In the genomic region with DNA sequence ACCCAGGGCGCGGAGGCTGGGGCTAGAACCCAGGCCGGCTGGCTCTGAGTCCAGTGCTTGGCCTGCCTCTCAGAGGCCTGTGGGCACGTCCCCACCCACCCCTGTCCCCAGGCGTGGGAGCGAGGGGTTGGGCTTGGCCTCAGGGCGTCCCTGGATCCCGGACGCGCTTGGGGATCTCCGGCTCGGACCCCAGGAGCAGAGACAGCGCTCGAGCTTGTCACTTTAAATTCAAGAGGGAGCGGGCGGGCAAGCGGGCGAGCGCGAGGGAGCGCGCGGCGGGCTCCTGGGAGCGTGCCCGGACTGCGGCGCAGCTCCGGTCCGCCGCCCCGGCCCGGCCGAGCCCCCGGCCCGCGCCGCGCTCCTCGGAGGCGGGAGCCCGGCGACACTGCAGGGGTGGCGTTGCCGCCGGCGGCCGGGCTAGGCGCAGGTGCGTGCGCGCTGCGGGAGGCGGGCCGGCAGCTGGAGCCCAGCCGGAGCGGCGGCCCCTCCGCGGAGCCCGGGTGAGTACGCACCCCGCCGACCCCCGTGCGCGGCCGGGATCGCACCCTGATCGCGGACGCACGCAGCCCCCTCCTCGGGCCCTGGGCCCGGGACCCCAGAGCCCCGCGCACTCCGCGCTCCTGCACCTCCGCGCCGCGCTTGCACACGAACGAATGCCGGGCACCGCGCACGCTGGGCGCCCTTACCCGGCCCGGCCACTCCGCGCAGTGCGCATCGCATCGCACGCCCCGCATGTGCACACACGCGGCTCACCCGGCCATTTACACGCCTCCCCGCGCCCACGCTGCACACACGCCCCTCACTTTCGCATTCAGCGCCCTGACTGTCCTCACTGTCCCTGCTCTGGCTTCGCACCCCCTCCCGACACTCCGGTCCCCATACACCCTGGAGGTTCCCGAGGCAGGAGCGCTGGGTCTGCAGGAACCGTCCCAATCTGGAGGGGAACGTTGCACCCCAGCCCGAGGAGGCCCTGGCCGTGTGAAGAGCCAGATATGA, we compare ENCODE assay signal across 8 cellular contexts. TPM values are rescaled to one million over a fixed set of nuclear protein-coding genes. Genes with fewer than 3 reads are reported as not detected.
DNase-seq lines count a peak whose midpoint lies in the region; ATAC-seq lines count a peak whose summit lies in the region.

Gene SYT12, plus strand, starts transcription at position 174 of the 996 bp plus-strand sequence. CDS start 7,011 bp downstream, outside the sequence.

- intact Hi-C loops in Right ventricle myocardium superior (cut with DNase I): no loop called here
- intact Hi-C loops in cardiac septum (cut with DNase I): no loop called here

- peak; percentile 39 for ATAC-seq in Right ventricle myocardium superior (ENCODE audit: poor library complexity)
- no peak for ATAC-seq in GM21786 (IDR thresholded peaks at IDR 0.05; ENCODE audit: unreplicated experiment)

- H3K4me3 ChIP-seq in iPS-18c (ENCODE audit: insufficient read depth, low read depth, low read length): peak within 1 kb of the TSS; percentile 57

- peak within 1 kb of the TSS; percentile 52 for H3K27ac ChIP-seq in angular gyrus (ENCODE audit: low read depth, low read length)

- no peaks in the 10 kb centered on the region for H3K9me3 ChIP-seq in iPS-18c (ENCODE audit: control insufficient read depth, insufficient read depth, low read length)

- DNase-seq in Right ventricle myocardium superior (no peak), cardiac septum (ENCODE audit: low spot score) (no peak), kidney glomerular epithelial cell (lab: John Stamatoyannopoulos, UW) (no peak), T1000 (lab: John Stamatoyannopoulos, UW) (no peak)
- DNase-seq in stimulated activated CD4-positive, alpha-beta T cell treated with anti-CD3 and anti-CD28 coated beads, Interleukin-4, amount 100 ng/mL, for 24 hours: peak; percentile 15

RNA-seq across cellular contexts. Expression of gene SYT12, which starts in this region (rescaled TPM):
- total RNA-seq in Right ventricle myocardium superior (0.13 TPM), cardiac septum (2.2 TPM)

Comparison
In these comparisons a context has a peak if more than half of its experiments do, and no peak if none do; other contexts are left out.
1. Peak in ATAC-seq in Right ventricle myocardium superior; RNA of the gene not detected or under 1 TPM.